8 cellular contexts compared by ENCODE assay signal in the genomic region with DNA sequence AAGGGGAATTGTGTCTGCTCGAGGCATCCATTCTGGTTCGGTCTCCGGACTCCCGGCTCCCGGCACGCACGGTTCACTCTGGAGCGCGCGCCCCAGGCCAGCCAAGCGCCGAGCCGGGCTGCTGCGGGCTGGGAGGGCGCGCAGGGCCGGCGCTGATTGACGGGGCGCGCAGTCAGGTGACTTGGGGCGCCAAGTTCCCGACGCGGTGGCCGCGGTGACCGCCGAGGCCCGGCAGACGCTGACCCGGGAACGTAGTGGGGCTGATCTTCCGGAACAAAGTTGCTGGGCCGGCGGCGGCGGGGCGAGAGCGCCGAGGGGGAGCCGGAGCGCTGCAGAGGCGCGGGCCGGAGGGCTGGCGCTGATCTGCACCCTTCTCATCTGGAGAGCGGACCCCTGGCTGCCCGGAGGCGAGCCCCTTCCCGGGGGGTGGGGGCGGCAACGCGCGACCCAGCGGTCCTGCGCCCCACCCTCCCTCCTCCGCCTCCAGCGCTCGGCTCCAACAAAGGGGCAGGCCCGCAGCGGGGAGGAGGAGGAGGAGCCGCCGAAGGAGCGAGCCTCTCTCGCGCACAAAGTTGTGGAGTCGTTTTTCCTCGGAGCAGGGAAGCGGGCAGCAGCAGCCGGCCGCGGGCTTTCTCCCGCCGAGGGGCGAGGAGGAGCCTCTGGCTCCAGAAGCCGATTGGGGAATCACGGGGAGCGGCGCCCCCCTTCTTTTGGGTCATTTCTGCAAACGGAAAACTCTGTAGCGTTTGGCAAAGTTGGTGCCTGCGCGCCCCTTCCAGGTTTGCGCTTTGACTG. TPM values are rescaled to one million over a fixed set of nuclear protein-coding genes. Genes with fewer than 3 reads are reported as not detected.
DNase-seq lines count a peak whose midpoint lies in the region; ATAC-seq and TF ChIP-seq lines count a peak whose summit lies in the region.

A gene (plus strand): TSS at position 583 of the 795 bp plus-strand sequence. CDS start 6,494 bp downstream, outside the sequence.

- peaks cover 43% of the 10 kb centered on the region for H3K27me3 Mint-ChIP-seq in activated naive CD8-positive, alpha-beta T cell treated with anti-CD3 and anti-CD28 coated beads for 36 hours

- no peaks in the 10 kb centered on the region for H3K36me3 ChIP-seq in BJ (ENCODE audit: control insufficient read depth, insufficient read depth, low read length)

- peak within 1 kb of the TSS; percentile 91 for H3K4me3 Mint-ChIP-seq in activated naive CD8-positive, alpha-beta T cell treated with anti-CD3 and anti-CD28 coated beads for 36 hours

- POLR2A ChIA-PET in BJ (lab: Charles Lee), result interaction anchor here (0.6 kb wide), 1 partner anchor 919 kb away, joined by 3 read pairs; no protein-coding TSS in a partner anchor

- TF ChIP-seq CTCF in BJ (IDR thresholded peaks at IDR 0.05; ENCODE audit: insufficient read depth, low read depth, low read length), result no peak

- peaks cover 15% of the 10 kb centered on the region for H3K4me1 Mint-ChIP-seq in activated naive CD8-positive, alpha-beta T cell treated with anti-CD3 and anti-CD28 coated beads for 36 hours

- CTCF ChIA-PET in BJ (lab: Yijun Ruan, JAX), result interaction anchor here (1.0 to 2.2 kb wide), 5 partner anchors 16 to 142 kb away, joined by 3 to 8 read pairs (median 4); no protein-coding TSS in a partner anchor

- no peaks in the 10 kb centered on the region for H3K27me3 ChIP-seq in BJ (ENCODE audit: control insufficient read depth, insufficient read depth, low read length)

- ATAC-seq in GM19324 (IDR thresholded peaks at IDR 0.05; ENCODE audit: low FRiP score, unreplicated experiment) (peak; percentile 61), HG03442 (IDR thresholded peaks at IDR 0.05; ENCODE audit: unreplicated experiment) (peak; percentile 55)

- H3K9me3 Mint-ChIP-seq in activated naive CD8-positive, alpha-beta T cell treated with anti-CD3 and anti-CD28 coated beads for 36 hours, result no peaks in the 10 kb centered on the region

- no peaks in the 10 kb centered on the region for H3K36me3 Mint-ChIP-seq in activated naive CD8-positive, alpha-beta T cell treated with anti-CD3 and anti-CD28 coated beads for 36 hours

- DNase-seq in BJ (ENCODE audit: low read depth), result no peak
- peak; percentile 20 for DNase-seq in SK-N-DZ (ENCODE audit: low spot score)
- peak; percentile 68 for DNase-seq in activated naive CD8-positive, alpha-beta T cell treated with anti-CD3 and anti-CD28 coated beads for 36 hours
- DNase-seq in glomerular endothelial cell (ENCODE audit: extremely low read depth, low read depth, low spot score), result no peak
- peak in 46 of 56 donors; percentile 6 to 74 (median 43) for DNase-seq in nucleus accumbens (lab: John Stamatoyannopoulos, UW)
- peak; percentile 79 for DNase-seq in ureter (ENCODE audit: low spot score)

- H3K27ac Mint-ChIP-seq in activated naive CD8-positive, alpha-beta T cell treated with anti-CD3 and anti-CD28 coated beads for 36 hours, result peak within 1 kb of the TSS; percentile 54

- peak within 1 kb of the TSS; percentile 74 for H3K4me3 ChIP-seq in BJ (ENCODE audit: low read depth, low read length)

RNA-seq across cellular contexts. Expression of the gene that starts here (rescaled TPM):
- polyA plus RNA-seq in BJ (2011; rRNA removed), result 25.6 and 33.2 TPM in 2 replicates
- polyA minus RNA-seq in BJ (2011; rRNA and poly(A)+ RNA removed), result 45.7 and 65.6 TPM in 2 replicates
- 1.1 and 1.8 TPM in 2 replicates for polyA plus RNA-seq in SK-N-DZ (2014; cell fraction: cytosol; rRNA removed)
- polyA plus RNA-seq in SK-N-DZ (2014; cell fraction: nucleus; rRNA removed), result 0.88 and 1.1 TPM in 2 replicates
- 10 to 100 TPM; 35.8 to 41.6 TPM for total RNA-seq in activated naive CD8-positive, alpha-beta T cell treated with anti-CD3 and anti-CD28 coated beads for 36 hours
- total RNA-seq in glomerular endothelial cell (316 and 335 TPM in 2 replicates), ureter (153 TPM)

Comparison
In these comparisons a context has a peak if more than half of its experiments do, and no peak if none do; other contexts are left out.
1. DNase-seq: peak in SK-N-DZ (single experiment), activated naive CD8-positive, alpha-beta T cell treated with anti-CD3 and anti-CD28 coated beads for 36 hours (single experiment), nucleus accumbens (46 of 56) and ureter (single experiment); none in BJ (single experiment) and glomerular endothelial cell (single experiment).